ENCODE assay signal across 18 cellular contexts in the genomic region with DNA sequence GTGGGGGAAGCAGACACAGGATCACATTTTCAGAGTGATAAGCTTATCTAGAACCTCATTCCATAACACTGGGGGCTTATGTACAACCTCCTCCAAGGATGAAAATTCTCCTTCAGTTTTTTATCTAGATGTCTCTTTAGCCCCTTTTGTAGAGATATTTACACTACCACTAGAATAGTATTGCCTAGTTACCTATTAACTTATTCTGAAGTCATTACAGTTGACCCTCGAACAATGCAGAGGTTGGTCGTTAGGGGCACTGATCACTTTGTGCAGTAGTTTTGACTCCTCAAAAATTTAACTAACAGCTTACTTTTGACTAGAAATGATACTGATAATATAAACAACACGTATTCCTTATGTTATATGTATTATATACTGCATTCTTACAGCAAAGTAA. TPM values are rescaled to one million over a fixed set of nuclear protein-coding genes. Genes with fewer than 3 reads are reported as not detected.
A peak's percentile ranks its signal among the peaks of the same experiment; 100 is the strongest.
DNase-seq lines count a peak whose midpoint lies in the region; ATAC-seq, FAIRE-seq and TF ChIP-seq lines count a peak whose summit lies in the region.
"Had no signal": no experiment of that assay in that cellular context is flagged by ENCODE, and none has a peak within 500 bp of the region (broad histone marks: within the 10 kb centered on the region; RNA-seq: fewer than 3 reads in every experiment).

No MANE protein-coding gene starts in this region.

- no TSS peak for BruUV-seq in HepG2 (replicated peaks; lab: Mats Ljungman, UMichigan)

- intact Hi-C loops in HepG2 (cut with micrococcal nuclease; ENCODE audit: unreplicated experiment), result no loop called here
- intact Hi-C loops in colonic mucosa (cut with DNase I), result no loop called here

- H3K4me3 ChIP-seq in HepG2 (replicated peaks in 1 of 3; ENCODE audit: insufficient read depth in 1 of 3, low read depth in 2 of 3, low read length in 3 of 3) (no peak overlapping the region), trophoblast cell (ENCODE audit: low read depth, low read length) (no peak overlapping the region), colonic mucosa (no peak overlapping the region)
- H3K4me3 ChIP-seq: GM23248 had no signal

- H3K4me2 ChIP-seq in HepG2 (ENCODE audit: low read depth, low read length) (peak overlapping the region; percentile 22; the same call in 1 of the 2 replicates), trophoblast cell (ENCODE audit: low read length) (no peak overlapping the region)

- H3K27me3 ChIP-seq in HepG2 (ENCODE audit: control insufficient read depth in 1 of 2, insufficient read depth in 2 of 2, low read length in 2 of 2) (no peaks in the 10 kb centered on the region), trophoblast cell (ENCODE audit: insufficient read depth, low read length) (no peaks in the 10 kb centered on the region), colonic mucosa (no peaks in the 10 kb centered on the region)

- H3K27me3 Mint-ChIP-seq in IgD-negative memory B cell, result no peaks in the 10 kb centered on the region
- H3K27me3 Mint-ChIP-seq: CD4-positive, alpha-beta memory T cell had no signal

- CTCF ChIA-PET in HepG2 (lab: Yijun Ruan, JAX; ENCODE audit: low intra/inter-chr PET ratio, low total read pairs), result no interaction called here

- H3K18ac ChIP-seq in trophoblast cell (ENCODE audit: low read length), result no peak overlapping the region

- H3K36me3 ChIP-seq in HepG2 (replicated peaks in 1 of 2; ENCODE audit: control insufficient read depth in 1 of 2, insufficient read depth in 2 of 2, low read length in 2 of 2), result no peaks in the 10 kb centered on the region
- H3K36me3 ChIP-seq in trophoblast cell (ENCODE audit: control insufficient read depth in 1 of 2, insufficient read depth in 2 of 2, low read length in 2 of 2), result peaks cover 0 to 2% of the 10 kb centered on the region in 2 experiments
- H3K36me3 ChIP-seq in colonic mucosa, result no peaks in the 10 kb centered on the region

- H3K27ac ChIP-seq in HepG2 (ENCODE audit: extremely low read length, insufficient read depth, low read length) (no peak overlapping the region), trophoblast cell (ENCODE audit: low read depth, low read length) (no peak overlapping the region), colonic mucosa (no peak overlapping the region)
- H3K27ac ChIP-seq: GM23248 had no signal

- peaks cover 4 to 5% (median 5%) of the 10 kb centered on the region in 3 donors for H3K4me1 Mint-ChIP-seq in IgD-negative memory B cell

- H2BK120ac ChIP-seq in trophoblast cell (ENCODE audit: insufficient read depth, low read length, poor library complexity), result no peak overlapping the region

- TF ChIP-seq CTCF in HepG2 (CRISPR knock-in tag; IDR thresholded peaks at IDR 0.05), result no peak
- no peak for TF ChIP-seq CTCF in colonic mucosa (IDR thresholded peaks at IDR 0.05)

- H3K9ac ChIP-seq in HepG2 (ENCODE audit: insufficient read depth, low read depth, low read length), result no peak overlapping the region
- H3K9ac ChIP-seq in trophoblast cell (ENCODE audit: low read length), result no peak overlapping the region
- no peak overlapping the region for H3K9ac ChIP-seq in colonic mucosa (ENCODE audit: low read depth in 2 of 2, low read length in 2 of 2)
- H3K9ac ChIP-seq: GM23248 had no signal

- POLR2A ChIA-PET in HepG2 (lab: Yijun Ruan, JAX), result no interaction called here

- no peak for TF ChIP-seq POLR2A in HepG2 (IDR thresholded peaks at IDR 0.05; ENCODE audit: insufficient read depth in 1 of 2, low read depth in 2 of 2, low read length in 2 of 2)

- no peak overlapping the region for H2BK12ac ChIP-seq in trophoblast cell (ENCODE audit: low read length)

- no peak for TF ChIP-seq RAD21 in HepG2 (CRISPR knock-in tag; IDR thresholded peaks at IDR 0.05)

- in situ Hi-C loops in HepG2 (cut with HindIII; ENCODE audit: extremely low pct_ligation_motif_present, low pct_unique_long_range_greater_than_20kb), result no loop called here

- no peak overlapping the region for H3K14ac ChIP-seq in trophoblast cell (ENCODE audit: low read length)

- peak; percentile 13 for DNase-seq in HuH-7 (ENCODE audit: low spot score)
- DNase-seq in HepG2 (ENCODE audit: low spot score), result peak; percentile 41
- DNase-seq in trophoblast cell, result no peak
- no peak for DNase-seq in colonic mucosa
- DNase-seq: C1 segment of cervical spinal cord; CD4-positive, alpha-beta memory T cell; COR-L47; DMS153; DMS79 treated with DMSO at 0.1 percent for 48 hours; GF-D8; GM23248; H7; HCEC 1CT had no signal

- H3K4me3 Mint-ChIP-seq in IgD-negative memory B cell, result no peak overlapping the region
- H3K4me3 Mint-ChIP-seq: CD4-positive, alpha-beta memory T cell had no signal

- H2AFZ ChIP-seq in HepG2 (ENCODE audit: low read length), result no peak overlapping the region
- H2AFZ ChIP-seq in trophoblast cell (ENCODE audit: insufficient read depth, low read length, poor library complexity), result no peak overlapping the region
- H2AFZ ChIP-seq: GM23248 had no signal

- no peaks in the 10 kb centered on the region for H4K20me1 ChIP-seq in HepG2 (ENCODE audit: insufficient read depth, low read length)

- no peak overlapping the region for H4K91ac ChIP-seq in trophoblast cell (ENCODE audit: low read depth, low read length)

- no peak overlapping the region for H2BK5ac ChIP-seq in trophoblast cell (ENCODE audit: low read depth, low read length, poor library complexity)

- H3K4ac ChIP-seq in trophoblast cell (ENCODE audit: low read depth, low read length), result no peak overlapping the region

- H3K4me1 ChIP-seq in HepG2 (ENCODE audit: insufficient read depth, low read length), result peaks cover 16% of the 10 kb centered on the region
- H3K4me1 ChIP-seq in trophoblast cell (ENCODE audit: control insufficient read depth in 1 of 2, insufficient read depth in 2 of 2, low read length in 2 of 2), result no peaks in the 10 kb centered on the region
- no peaks in the 10 kb centered on the region for H3K4me1 ChIP-seq in colonic mucosa

- H3K9me3 ChIP-seq in HepG2 (ENCODE audit: low read length) (peaks cover 2% of the 10 kb centered on the region; the same call in 1 of the 2 replicates), trophoblast cell (ENCODE audit: insufficient read depth, low read depth, low read length) (no peaks in the 10 kb centered on the region), colonic mucosa (no peaks in the 10 kb centered on the region)

- peaks cover 30% of the 10 kb centered on the region for H3K36me3 Mint-ChIP-seq in IgD-negative memory B cell

- H3K27ac Mint-ChIP-seq in IgD-negative memory B cell, result peak overlapping the region in 2 of 3 donors; percentile 6 to 63

- H3K79me2 ChIP-seq in HepG2 (ENCODE audit: insufficient read depth, low read length), result no peaks in the 10 kb centered on the region
- no peaks in the 10 kb centered on the region for H3K79me2 ChIP-seq in trophoblast cell (ENCODE audit: control insufficient read depth, insufficient read depth, low read length, poor library complexity)

- H4K8ac ChIP-seq in trophoblast cell (ENCODE audit: low read depth, low read length), result no peak overlapping the region

- no peak overlapping the region for H2AK5ac ChIP-seq in trophoblast cell (ENCODE audit: low read length)

- no peak for FAIRE-seq in HepG2 (lab: Jason Lieb, UNC)
- FAIRE-seq: GM12891, GM18507, H1 had no signal

- no peaks in the 10 kb centered on the region for H3K79me1 ChIP-seq in trophoblast cell (ENCODE audit: low read length)

- H3K23ac ChIP-seq in trophoblast cell (ENCODE audit: low read length), result no peak overlapping the region

- peaks cover 0 to 11% (median 1%) of the 10 kb centered on the region in 3 donors for H3K9me3 Mint-ChIP-seq in IgD-negative memory B cell

- ATAC-seq in HepG2 (peak; percentile 99), GM21360 (IDR thresholded peaks at IDR 0.05; ENCODE audit: unreplicated experiment) (no peak)

- no peak overlapping the region for H4K12ac ChIP-seq in trophoblast cell (ENCODE audit: low read depth, low read length)

- WGBS in HepG2 (ENCODE audit: low lambda C conversion rate), result 6% methylated on average over 3 of the region's 3 CpGs
- no CpG with 5 or more reads among the region's 3 CpGs for WGBS in trophoblast cell (ENCODE audit: extremely low coverage, insufficient coverage, insufficient read length)

- TF ChIP-seq EP300 in HepG2 (IDR thresholded peaks at IDR 0.05; ENCODE audit: low read depth in 2 of 2, low read length in 2 of 2) (no peak), HepG2 (CRISPR knock-in tag; IDR thresholded peaks at IDR 0.05; ENCODE audit: borderline replicate concordance) (no peak)

TF ChIP-seq in HepG2, 621 proteins besides CTCF, POLR2A, EP300 and RAD21 (continues in another document):
- TF ChIP-seq SOX6 (IDR thresholded peaks at IDR 0.05) (no peak), SOX6 (CRISPR knock-in tag; IDR thresholded peaks at IDR 0.05) (peak; percentile 56; the same call in 1 of the 2 replicates)

RNA-seq across cellular contexts. Expression of a gene that starts 32.7 kb away (rescaled TPM):
- 138 TPM for polyA plus RNA-seq in IgD-negative memory B cell
- total RNA-seq in HepG2 (2016; rRNA removed; fragmentation: Illumina TruSeq; extraction: Trizol), result 14.5 and 18.0 TPM in 2 replicates
- 5.9 and 8.5 TPM in 2 replicates for total RNA-seq in HepG2 (2016; cell fraction: cytosol; rRNA removed; fragmentation: Illumina TruSeq; extraction: Trizol; ENCODE audit: low read depth)
- 15.8 and 16.4 TPM in 2 replicates for total RNA-seq in HepG2 (2016; cell fraction: insoluble cytoplasmic fraction; rRNA removed; fragmentation: Illumina TruSeq; extraction: Trizol)
- 21.3 and 21.6 TPM in 2 replicates for total RNA-seq in HepG2 (2016; cell fraction: membrane; rRNA removed; fragmentation: Illumina TruSeq; extraction: Trizol)
- total RNA-seq in HepG2 (2016; cell fraction: nucleus; rRNA removed; fragmentation: Illumina TruSeq; extraction: Trizol), result 9.6 and 11.6 TPM in 2 replicates
- 5.5 and 5.8 TPM in 2 replicates for polyA plus RNA-seq in HepG2 (2011; rRNA removed)
- polyA plus RNA-seq in HepG2 (2011; cell fraction: cytosol; rRNA removed), result 3.3 and 4.4 TPM in 2 replicates
- polyA plus RNA-seq in HepG2 (2011; cell fraction: nucleus; rRNA removed), result 3.4 and 4.4 TPM in 2 replicates
- polyA plus RNA-seq in HepG2 (2012), result 3.5 and 4.3 TPM in 2 replicates
- 12.1 and 16.1 TPM in 2 replicates for polyA plus RNA-seq in HepG2 (2016; cell fraction: cytosol; fragmentation: Illumina TruSeq; extraction: Trizol; ENCODE audit: low read depth)
- polyA plus RNA-seq in HepG2 (2016; cell fraction: insoluble cytoplasmic fraction; fragmentation: Illumina TruSeq; extraction: Trizol; ENCODE audit: low read depth), result 16.2 and 17.9 TPM in 2 replicates
- polyA plus RNA-seq in HepG2 (2016; cell fraction: membrane; fragmentation: Illumina TruSeq; extraction: Trizol; ENCODE audit: low read depth), result 15.0 and 18.0 TPM in 2 replicates
- polyA plus RNA-seq in HepG2 (2016; cell fraction: nucleus; fragmentation: Illumina TruSeq; extraction: Trizol; ENCODE audit: insufficient read depth, low read depth), result 14.1 and 17.2 TPM in 2 replicates
- polyA minus RNA-seq in HepG2 (2011; rRNA and poly(A)+ RNA removed; ENCODE audit: low replicate concordance), result 2.8 TPM in 1 of 2 replicates, not detected in the other
- 2.9 and 5.8 TPM in 2 replicates for polyA minus RNA-seq in HepG2 (2011; cell fraction: cytosol; rRNA and poly(A)+ RNA removed)
- polyA minus RNA-seq in HepG2 (2011; cell fraction: nucleus; rRNA and poly(A)+ RNA removed), result 5.8 and 7.5 TPM in 2 replicates
- polyA plus RNA-seq in trophoblast cell (2013), result 12.8 and 15.3 TPM in 2 replicates
- total RNA-seq in colonic mucosa, result 10 to 100 TPM; 42.2 to 67.5 TPM

Comparison
In these comparisons a context has a peak if more than half of its experiments do, and no peak if none do; other contexts are left out.
1. DNase-seq: peak in HuH-7 (single experiment) and HepG2 (single experiment); none in trophoblast cell (0 of 2) and colonic mucosa (single experiment).